ENCODE assay signal across 25 cellular contexts in genomic region chr4:8702020-8702495, GRCh38.
"Had no signal": no experiment of that assay in that cellular context is flagged by ENCODE, and none has a peak within 500 bp of the region (broad histone marks: within the 10 kb centered on the region; RNA-seq: fewer than 3 reads in every experiment).

No MANE protein-coding gene starts in this region.

- H3K27ac ChIP-seq: body of pancreas, cardiac muscle cell, foreskin keratinocyte, lower lobe of right lung, prostate gland, skin epidermis, suprapubic skin, tibial nerve had no signal

- DNase-seq: activated B cell treated with CpG ODN at 0.5 μM for 24 hours; activated CD4-positive, alpha-beta memory T cell treated with anti-CD3 and anti-CD28 coated beads for 36 hours; activated CD4-positive, alpha-beta T cell treated with anti-CD3 and anti-CD28 coated beads for 36 hours; activated gamma-delta T cell treated with Interleukin-2 at 50 U/mL for 16 hours; activated T-cell treated with anti-CD3 and anti-CD28 coated beads for 4 hours; anterior cingulate cortex; effector CD8-positive, alpha-beta T cell; foreskin keratinocyte; kidney; lower lobe of right lung; mesendoderm; naive B cell; occipital lobe; stimulated activated CD4-positive, alpha-beta T cell treated with anti-CD3 and anti-CD28 coated beads, Interleukin-2, amount 100 ng/mL, for 24 hours; stimulated activated naive CD8-positive, alpha-beta T cell treated with anti-CD3 and anti-CD28 coated beads, Interleukin-15, amount 100 ng/mL, for 72 hours; T1000 had no signal

- H3K36me3 Mint-ChIP-seq: activated CD4-positive, alpha-beta memory T cell treated with anti-CD3 and anti-CD28 coated beads for 36 hours; naive B cell; stimulated activated effector memory CD8-positive, alpha-beta T cell treated with anti-CD3 and anti-CD28 coated beads, Interleukin-12 subunit alpha, Interleukin-12 subunit beta, amount 100 ng/mL, for 72 hours had no signal

- H3K27me3 Mint-ChIP-seq: activated B cell treated with CpG ODN at 0.5 μM for 24 hours; activated CD4-positive, alpha-beta T cell treated with anti-CD3 and anti-CD28 coated beads for 36 hours had no signal

- H3K27me3 ChIP-seq: cardiac muscle cell, foreskin keratinocyte had no signal

- H3K4me3 ChIP-seq: body of pancreas, cardiac muscle cell, lower lobe of right lung, prostate gland, skin epidermis, suprapubic skin, tibial nerve had no signal

- H3K9me3 ChIP-seq: body of pancreas, lower lobe of right lung, prostate gland, suprapubic skin had no signal

- H3K9me3 Mint-ChIP-seq: activated B cell treated with CpG ODN at 0.5 μM for 24 hours; activated CD4-positive, alpha-beta memory T cell treated with anti-CD3 and anti-CD28 coated beads for 36 hours; dendritic cell treated with granulocyte-macrophage colony-stimulating factor and Interleukin-4, amounts not matched to agents 40 ng/mL and 50 ng/mL, for 4 days; stimulated activated effector memory CD8-positive, alpha-beta T cell treated with anti-CD3 and anti-CD28 coated beads, Interleukin-12 subunit alpha, Interleukin-12 subunit beta, amount 100 ng/mL, for 72 hours had no signal

- H3K36me3 ChIP-seq: cardiac muscle cell, lower lobe of right lung, prostate gland, suprapubic skin, tibial nerve had no signal

- H3K4me1 Mint-ChIP-seq: activated B cell treated with CpG ODN at 0.5 μM for 24 hours; activated CD4-positive, alpha-beta T cell treated with anti-CD3 and anti-CD28 coated beads for 36 hours; activated naive CD4-positive, alpha-beta T cell treated with anti-CD3 and anti-CD28 coated beads, Interleukin-2, amount 50 U/mL, for 24 hours; naive B cell; stimulated activated effector memory CD8-positive, alpha-beta T cell treated with anti-CD3 and anti-CD28 coated beads, Interleukin-12 subunit alpha, Interleukin-12 subunit beta, amount 100 ng/mL, for 72 hours; stimulated activated naive CD8-positive, alpha-beta T cell treated with anti-CD3 and anti-CD28 coated beads, Interleukin-15, amount 100 ng/mL, for 72 hours had no signal

- ATAC-seq: activated CD4-positive, alpha-beta T cell treated with anti-CD3 and anti-CD28 coated beads for 36 hours; body of pancreas; foreskin keratinocyte; lower lobe of right lung; stimulated activated effector memory CD8-positive, alpha-beta T cell treated with anti-CD3 and anti-CD28 coated beads, Interleukin-12 subunit alpha, Interleukin-12 subunit beta, amount 100 ng/mL, for 72 hours; stimulated activated naive CD8-positive, alpha-beta T cell treated with anti-CD3 and anti-CD28 coated beads, Interleukin-15, amount 100 ng/mL, for 72 hours had no signal

- H3K4me1 ChIP-seq: body of pancreas, foreskin keratinocyte, lower lobe of right lung, prostate gland, tibial nerve had no signal

- H3K27ac Mint-ChIP-seq: activated B cell treated with CpG ODN at 0.5 μM for 24 hours; activated CD4-positive, alpha-beta memory T cell treated with anti-CD3 and anti-CD28 coated beads for 36 hours; activated CD4-positive, alpha-beta T cell treated with anti-CD3 and anti-CD28 coated beads for 36 hours; activated naive CD4-positive, alpha-beta T cell treated with anti-CD3 and anti-CD28 coated beads, Interleukin-2, amount 50 U/mL, for 24 hours; dendritic cell treated with granulocyte-macrophage colony-stimulating factor and Interleukin-4, amounts not matched to agents 40 ng/mL and 50 ng/mL, for 4 days; naive B cell; stimulated activated effector memory CD8-positive, alpha-beta T cell treated with anti-CD3 and anti-CD28 coated beads, Interleukin-12 subunit alpha, Interleukin-12 subunit beta, amount 100 ng/mL, for 72 hours; stimulated activated naive CD8-positive, alpha-beta T cell treated with anti-CD3 and anti-CD28 coated beads, Interleukin-15, amount 100 ng/mL, for 72 hours had no signal

- H3K4me3 Mint-ChIP-seq: activated B cell treated with CpG ODN at 0.5 μM for 24 hours; activated CD4-positive, alpha-beta memory T cell treated with anti-CD3 and anti-CD28 coated beads for 36 hours; activated CD4-positive, alpha-beta T cell treated with anti-CD3 and anti-CD28 coated beads for 36 hours; activated naive CD4-positive, alpha-beta T cell treated with anti-CD3 and anti-CD28 coated beads, Interleukin-2, amount 50 U/mL, for 24 hours; dendritic cell treated with granulocyte-macrophage colony-stimulating factor and Interleukin-4, amounts not matched to agents 40 ng/mL and 50 ng/mL, for 4 days; naive B cell; stimulated activated effector memory CD8-positive, alpha-beta T cell treated with anti-CD3 and anti-CD28 coated beads, Interleukin-12 subunit alpha, Interleukin-12 subunit beta, amount 100 ng/mL, for 72 hours; stimulated activated naive CD8-positive, alpha-beta T cell treated with anti-CD3 and anti-CD28 coated beads, Interleukin-15, amount 100 ng/mL, for 72 hours had no signal
